6 cellular contexts compared by ENCODE assay signal in genomic region chr7:33687601-33688000, GRCh38.
"Had no signal": no experiment of that assay in that cellular context is flagged by ENCODE, and none has a peak within 500 bp of the region (broad histone marks: within the 10 kb centered on the region; RNA-seq: fewer than 3 reads in every experiment).

No MANE protein-coding gene starts in this region.

- H3K4me2 ChIP-seq: GM23338 had no signal

- H3K4me3 ChIP-seq: GM23338, K562 had no signal

- ATAC-seq: GM23338, K562 had no signal

- H2AFZ ChIP-seq: GM23338 had no signal

- DNase-seq: H9, HCEC 1CT, IMR-90, KG1 had no signal
